In genomic region chr9:72864327-72864726, GRCh38 we compare ENCODE assay signal across 19 cellular contexts.
DNase-seq lines count a peak whose midpoint lies in the region; ATAC-seq, FAIRE-seq and TF ChIP-seq lines count a peak whose summit lies in the region.
"Had no signal": no experiment of that assay in that cellular context is flagged by ENCODE, and none has a peak within 500 bp of the region (broad histone marks: within the 10 kb centered on the region; RNA-seq: fewer than 3 reads in every experiment).

No MANE protein-coding gene starts in this region.

- no peaks in the 10 kb centered on the region for H3K36me3 Mint-ChIP-seq in nephron progenitor cell (ENCODE audit: low read depth)
- no peaks in the 10 kb centered on the region for H3K36me3 Mint-ChIP-seq in activated T-cell treated with anti-CD3 and anti-CD28 coated beads, Interleukin-2, amount 50 U/mL, for 72 hours (ENCODE audit: insufficient read depth in 2 of 2)
- H3K36me3 Mint-ChIP-seq: CD8-positive, alpha-beta memory T cell had no signal

- no peaks in the 10 kb centered on the region for H3K9me1 ChIP-seq in K562 (ENCODE audit: control insufficient read depth, insufficient read depth, low read length)

- no peak for TF ChIP-seq POLR2A in K562 (conservative IDR thresholded peaks at IDR 0.05)

- POLR2A ChIA-PET in HEK293T (lab: Yijun Ruan, JAX) (no interaction called here), K562 (lab: Yijun Ruan, JAX) (interaction anchor here (0.6 kb wide), 1 partner anchor 610 kb away, joined by 3 read pairs; no protein-coding TSS in a partner anchor)

- no peak overlapping the region for H2AFZ ChIP-seq in K562 (ENCODE audit: low read depth, low read length)

- no peak overlapping the region for H3K4me2 ChIP-seq in K562 (ENCODE audit: insufficient read depth, low read length)

- TF ChIP-seq CTCF in K562 (IDR thresholded peaks at IDR 0.05 in 2 of 3, conservative IDR thresholded peaks at IDR 0.05 in 1 of 3; ENCODE audit: insufficient read depth in 2 of 3, low read depth in 1 of 3, low read length in 3 of 3) (no peak), nephron progenitor cell (IDR thresholded peaks at IDR 0.05) (no peak)

- no peak overlapping the region for H3K4me3 ChIP-seq in K562
- H3K4me3 ChIP-seq: SJSA1 had no signal

- no TSS peak for BruUV-seq in K562 (replicated peaks; lab: Mats Ljungman, UMichigan)

- no peaks in the 10 kb centered on the region for H4K20me1 ChIP-seq in K562 (replicated peaks; ENCODE audit: control insufficient read depth, insufficient read depth, low read length)

- H3K27me3 ChIP-seq in K562 (ENCODE audit: control insufficient read depth in 2 of 2, insufficient read depth in 2 of 2, low read length in 2 of 2), result no peaks in the 10 kb centered on the region
- H3K27me3 ChIP-seq: SJSA1 had no signal

- H3K9ac ChIP-seq in K562 (ENCODE audit: insufficient read depth in 1 of 2, low read depth in 2 of 2, low read length in 2 of 2), result no peak overlapping the region

- peaks cover 3% of the 10 kb centered on the region for H3K27me3 Mint-ChIP-seq in nephron progenitor cell (ENCODE audit: low read depth, poor library complexity)
- H3K27me3 Mint-ChIP-seq in activated T-cell treated with anti-CD3 and anti-CD28 coated beads, Interleukin-2, amount 50 U/mL, for 72 hours (ENCODE audit: low read depth), result no peaks in the 10 kb centered on the region

- intact Hi-C loops in K562 (cut with micrococcal nuclease), result no loop called here

- no peaks in the 10 kb centered on the region for H3K36me3 ChIP-seq in K562 (ENCODE audit: control insufficient read depth, insufficient read depth, low read length)
- H3K36me3 ChIP-seq: SJSA1 had no signal

- no peak overlapping the region for H3K4me3 Mint-ChIP-seq in nephron progenitor cell
- no peak overlapping the region for H3K4me3 Mint-ChIP-seq in activated T-cell treated with anti-CD3 and anti-CD28 coated beads, Interleukin-2, amount 50 U/mL, for 72 hours

- no peaks in the 10 kb centered on the region for H3K9me3 ChIP-seq in K562 (replicated peaks; ENCODE audit: control insufficient read depth, insufficient read depth, low read depth, low read length)
- H3K9me3 ChIP-seq: SJSA1 had no signal

- FAIRE-seq in K562 (lab: Jason Lieb, UNC), result no peak
- FAIRE-seq: HTR-8/SVneo had no signal

- no peak for TF ChIP-seq EP300 in K562 (IDR thresholded peaks at IDR 0.05; ENCODE audit: low read length)

- peaks cover 0 to 13% of the 10 kb centered on the region in 2 experiments; a peak in 4 of 5 replicates for H3K4me1 ChIP-seq in K562 (replicated peaks in 1 of 2; ENCODE audit: control insufficient read depth in 2 of 2, insufficient read depth in 2 of 2, low read length in 2 of 2)
- H3K4me1 ChIP-seq: SJSA1 had no signal

- H3K79me2 ChIP-seq in K562 (ENCODE audit: control insufficient read depth, insufficient read depth, low read length), result no peaks in the 10 kb centered on the region

- in situ Hi-C loops in Caki2 (cut with HindIII; ENCODE audit: low pct_unique_long_range_greater_than_20kb, low sequenced_read_pairs), result loop anchor here (25.0 kb wide), 1 partner anchor 98 kb away; the partner anchor contains the start of gene ALDH1A1
- in situ Hi-C loops in K562 (cut with MboI), result no loop called here

- no peak overlapping the region for H3K27ac ChIP-seq in K562 (ENCODE audit: extremely low read depth, low read depth, low read length)
- H3K27ac ChIP-seq: SJSA1 had no signal

- peaks cover 16% of the 10 kb centered on the region for H3K9me3 Mint-ChIP-seq in nephron progenitor cell
- H3K9me3 Mint-ChIP-seq in activated T-cell treated with anti-CD3 and anti-CD28 coated beads, Interleukin-2, amount 50 U/mL, for 72 hours, result no peaks in the 10 kb centered on the region

- no peak for TF ChIP-seq RAD21 in K562 (CRISPR knock-in tag; conservative IDR thresholded peaks at IDR 0.05 in 1 of 2, IDR thresholded peaks at IDR 0.05 in 1 of 2)

- ATAC-seq in K562, result no peak
- no peak for ATAC-seq in activated T-cell treated with anti-CD3 and anti-CD28 coated beads, Interleukin-2, amount 50 U/mL, for 72 hours (replicated peaks in 1 of 2)
- ATAC-seq: Panc1 had no signal

- DNase-seq in Caki2 (ENCODE audit: low read depth), result peak; percentile 39
- DNase-seq in HEK293T (ENCODE audit: extremely low spot score), result no peak
- no peak for DNase-seq in K562 (ENCODE audit: extremely low read depth in 1 of 4, low spot score in 3 of 4)
- peak; percentile 17 for DNase-seq in nephron progenitor cell
- DNase-seq in activated T-cell treated with anti-CD3 and anti-CD28 coated beads, Interleukin-2, amount 50 U/mL, for 72 hours, result no peak
- no peak for DNase-seq in NCI-H526 (lab: John Stamatoyannopoulos, UW)
- DNase-seq in NCI-H2171 (lab: John Stamatoyannopoulos, UW), result no peak
- DNase-seq: C1 segment of cervical spinal cord; CD8-positive, alpha-beta memory T cell; IMR-90; Karpas-422; NCI-H1105 treated with DMSO at 0.1 percent for 48 hours; NCI-H1694 treated with DMSO at 0.1 percent for 48 hours; NCI-H2107; NCI-H345; NCI-H524 treated with DMSO at 0.1 percent for 48 hours had no signal

- CTCF ChIA-PET in HEK293T (lab: Yijun Ruan, JAX), result no interaction called here
- CTCF ChIA-PET in K562 (lab: Yijun Ruan, JAX; ENCODE audit: low intra/inter-chr PET ratio), result no interaction called here

- H3K4me1 Mint-ChIP-seq in nephron progenitor cell, result peaks cover 22% of the 10 kb centered on the region
- H3K4me1 Mint-ChIP-seq in activated T-cell treated with anti-CD3 and anti-CD28 coated beads, Interleukin-2, amount 50 U/mL, for 72 hours (ENCODE audit: low read depth), result no peaks in the 10 kb centered on the region
- H3K4me1 Mint-ChIP-seq: CD8-positive, alpha-beta memory T cell had no signal

- peak overlapping the region; percentile 12 for H3K27ac Mint-ChIP-seq in nephron progenitor cell
- no peak overlapping the region for H3K27ac Mint-ChIP-seq in activated T-cell treated with anti-CD3 and anti-CD28 coated beads, Interleukin-2, amount 50 U/mL, for 72 hours
- H3K27ac Mint-ChIP-seq: CD8-positive, alpha-beta memory T cell had no signal

- WGBS in K562 (ENCODE audit: insufficient coverage, low coverage, missing lambda C conversion rate), result 64% methylated on average over 1 of the region's 1 CpG

TF ChIP-seq in HEK293T, 16 proteins besides CTCF, POLR2A, EP300 and RAD21:
- no peak for TF ChIP-seq L3MBTL2 (conservative IDR thresholded peaks at IDR 0.05)
- peak; percentile 30 for TF ChIP-seq PKNOX1 (IDR thresholded peaks at IDR 0.05)

TF ChIP-seq in K562, 482 proteins besides CTCF, POLR2A, EP300 and RAD21 (continues in another document):
- TF ChIP-seq U2AF2 (optimal IDR thresholded peaks at IDR 0.05; ENCODE audit: low read depth, low read length) (no peak), ZNF766 (CRISPR knock-in tag; conservative IDR thresholded peaks at IDR 0.05) (no peak), ZNF561 (CRISPR knock-in tag; conservative IDR thresholded peaks at IDR 0.05) (no peak), PKNOX1 (IDR thresholded peaks at IDR 0.05) (peak; percentile 14; the same call in 1 of the 2 replicates)

Comparison
In these comparisons a context has a peak if more than half of its experiments do, and no peak if none do; other contexts are left out.
1. DNase-seq: peak in Caki2 (single experiment) and nephron progenitor cell (single experiment); none in HEK293T (single experiment), K562 (0 of 4), activated T-cell treated with anti-CD3 and anti-CD28 coated beads, Interleukin-2, amount 50 U/mL, for 72 hours (0 of 2), NCI-H526 (0 of 2) and NCI-H2171 (single experiment).